1 cellular context compared by ENCODE assay signal in the genomic region with DNA sequence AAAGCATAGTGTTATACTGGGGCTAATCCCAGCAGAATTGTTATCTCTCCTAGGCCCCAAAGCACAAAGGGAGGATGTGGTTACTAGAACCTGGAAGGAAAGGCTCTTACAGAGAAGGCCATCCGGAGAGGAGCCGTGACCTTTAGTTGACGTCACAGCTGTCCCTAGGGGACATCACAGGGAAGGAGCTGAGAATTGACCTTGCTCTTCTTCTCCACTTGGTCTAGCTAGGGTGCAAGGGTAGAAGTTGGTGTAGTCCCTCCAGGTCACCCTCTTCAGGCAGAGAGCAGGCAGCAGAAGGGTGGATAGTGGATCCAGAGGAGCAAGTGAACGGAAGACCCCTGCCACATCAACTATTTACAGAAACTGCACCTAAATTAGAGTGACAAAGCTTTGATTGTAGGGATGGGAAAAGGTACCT.
TF ChIP-seq lines count a peak whose summit lies in the region.

No MANE protein-coding gene starts in this region.

TF ChIP-seq in K562, 482 proteins besides CTCF, POLR2A, EP300 and RAD21 (continued from another document and continues in another):
- TF ChIP-seq, protein P1, sequence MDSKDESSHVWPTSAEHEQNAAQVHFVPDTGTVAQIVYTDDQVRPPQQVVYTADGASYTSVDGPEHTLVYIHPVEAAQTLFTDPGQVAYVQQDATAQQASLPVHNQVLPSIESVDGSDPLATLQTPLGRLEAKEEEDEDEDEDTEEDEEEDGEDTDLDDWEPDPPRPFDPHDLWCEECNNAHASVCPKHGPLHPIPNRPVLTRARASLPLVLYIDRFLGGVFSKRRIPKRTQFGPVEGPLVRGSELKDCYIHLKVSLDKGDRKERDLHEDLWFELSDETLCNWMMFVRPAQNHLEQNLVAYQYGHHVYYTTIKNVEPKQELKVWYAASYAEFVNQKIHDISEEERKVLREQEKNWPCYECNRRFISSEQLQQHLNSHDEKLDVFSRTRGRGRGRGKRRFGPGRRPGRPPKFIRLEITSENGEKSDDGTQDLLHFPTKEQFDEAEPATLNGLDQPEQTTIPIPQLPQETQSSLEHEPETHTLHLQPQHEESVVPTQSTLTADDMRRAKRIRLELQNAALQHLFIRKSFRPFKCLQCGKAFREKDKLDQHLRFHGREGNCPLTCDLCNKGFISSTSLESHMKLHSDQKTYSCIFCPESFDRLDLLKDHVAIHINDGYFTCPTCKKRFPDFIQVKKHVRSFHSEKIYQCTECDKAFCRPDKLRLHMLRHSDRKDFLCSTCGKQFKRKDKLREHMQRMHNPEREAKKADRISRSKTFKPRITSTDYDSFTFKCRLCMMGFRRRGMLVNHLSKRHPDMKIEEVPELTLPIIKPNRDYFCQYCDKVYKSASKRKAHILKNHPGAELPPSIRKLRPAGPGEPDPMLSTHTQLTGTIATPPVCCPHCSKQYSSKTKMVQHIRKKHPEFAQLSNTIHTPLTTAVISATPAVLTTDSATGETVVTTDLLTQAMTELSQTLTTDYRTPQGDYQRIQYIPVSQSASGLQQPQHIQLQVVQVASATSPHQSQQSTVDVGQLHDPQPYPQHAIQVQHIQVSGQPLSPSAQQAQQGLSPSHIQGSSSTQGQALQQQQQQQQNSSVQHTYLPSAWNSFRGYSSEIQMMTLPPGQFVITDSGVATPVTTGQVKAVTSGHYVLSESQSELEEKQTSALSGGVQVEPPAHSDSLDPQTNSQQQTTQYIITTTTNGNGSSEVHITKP (IDR thresholded peaks at IDR 0.05; ENCODE audit: partially characterized antibody), result no peak
- TF ChIP-seq, protein P2, sequence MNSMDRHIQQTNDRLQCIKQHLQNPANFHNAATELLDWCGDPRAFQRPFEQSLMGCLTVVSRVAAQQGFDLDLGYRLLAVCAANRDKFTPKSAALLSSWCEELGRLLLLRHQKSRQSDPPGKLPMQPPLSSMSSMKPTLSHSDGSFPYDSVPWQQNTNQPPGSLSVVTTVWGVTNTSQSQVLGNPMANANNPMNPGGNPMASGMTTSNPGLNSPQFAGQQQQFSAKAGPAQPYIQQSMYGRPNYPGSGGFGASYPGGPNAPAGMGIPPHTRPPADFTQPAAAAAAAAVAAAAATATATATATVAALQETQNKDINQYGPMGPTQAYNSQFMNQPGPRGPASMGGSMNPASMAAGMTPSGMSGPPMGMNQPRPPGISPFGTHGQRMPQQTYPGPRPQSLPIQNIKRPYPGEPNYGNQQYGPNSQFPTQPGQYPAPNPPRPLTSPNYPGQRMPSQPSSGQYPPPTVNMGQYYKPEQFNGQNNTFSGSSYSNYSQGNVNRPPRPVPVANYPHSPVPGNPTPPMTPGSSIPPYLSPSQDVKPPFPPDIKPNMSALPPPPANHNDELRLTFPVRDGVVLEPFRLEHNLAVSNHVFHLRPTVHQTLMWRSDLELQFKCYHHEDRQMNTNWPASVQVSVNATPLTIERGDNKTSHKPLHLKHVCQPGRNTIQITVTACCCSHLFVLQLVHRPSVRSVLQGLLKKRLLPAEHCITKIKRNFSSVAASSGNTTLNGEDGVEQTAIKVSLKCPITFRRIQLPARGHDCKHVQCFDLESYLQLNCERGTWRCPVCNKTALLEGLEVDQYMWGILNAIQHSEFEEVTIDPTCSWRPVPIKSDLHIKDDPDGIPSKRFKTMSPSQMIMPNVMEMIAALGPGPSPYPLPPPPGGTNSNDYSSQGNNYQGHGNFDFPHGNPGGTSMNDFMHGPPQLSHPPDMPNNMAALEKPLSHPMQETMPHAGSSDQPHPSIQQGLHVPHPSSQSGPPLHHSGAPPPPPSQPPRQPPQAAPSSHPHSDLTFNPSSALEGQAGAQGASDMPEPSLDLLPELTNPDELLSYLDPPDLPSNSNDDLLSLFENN (IDR thresholded peaks at IDR 0.05; ENCODE audit: low read depth in 2 of 2, low read length in 2 of 2), result no peak
- TF ChIP-seq ZNF239 (CRISPR knock-in tag; IDR thresholded peaks at IDR 0.05) (no peak), HDAC3 (IDR thresholded peaks at IDR 0.05; ENCODE audit: borderline replicate concordance, partially characterized antibody) (no peak), ZNF695 (CRISPR knock-in tag; IDR thresholded peaks at IDR 0.05) (no peak), KLF13 (tag; IDR thresholded peaks at IDR 0.05; ENCODE audit: borderline replicate concordance, low read depth) (no peak), POLR3G (IDR thresholded peaks at IDR 0.05; ENCODE audit: extremely low read depth, insufficient read length, insufficient replicate concordance) (no peak), RNF2 (IDR thresholded peaks at IDR 0.05) (peak; percentile 56; the same call in 1 of the 2 replicates), GABPB1 (CRISPR knock-in tag; IDR thresholded peaks at IDR 0.05) (peak; percentile 87), NUFIP1 (IDR thresholded peaks at IDR 0.05; ENCODE audit: partially characterized antibody) (no peak), YY1 (IDR thresholded peaks at IDR 0.05; ENCODE audit: borderline replicate concordance in 1 of 3, control insufficient read depth in 1 of 3, extremely low read depth in 1 of 3, insufficient read depth in 3 of 3, insufficient read length in 1 of 3, insufficient replicate concordance in 2 of 3, low read depth in 1 of 3, low read length in 2 of 3) (no peak), NRF1 (conservative IDR thresholded peaks at IDR 0.05 in 1 of 2, IDR thresholded peaks at IDR 0.05 in 1 of 2) (no peak), CHD1 (IDR thresholded peaks at IDR 0.05; ENCODE audit: low read length) (no peak), RCOR1 (IDR thresholded peaks at IDR 0.05; ENCODE audit: borderline replicate concordance in 1 of 2, low read depth in 2 of 2, low read length in 2 of 2) (peak in 1 of 2 experiments; percentile 81; a peak in 2 of 4 replicates), ETV1 (tag; conservative IDR thresholded peaks at IDR 0.05; ENCODE audit: low read depth) (peak; percentile 96), ILF3 (IDR thresholded peaks at IDR 0.05; ENCODE audit: borderline replicate concordance) (no peak), FUS (optimal IDR thresholded peaks at IDR 0.05; ENCODE audit: low read depth, low read length) (no peak), RBM25 (IDR thresholded peaks at IDR 0.05; ENCODE audit: low read depth, low read length, severe bottlenecking) (no peak), MTA1 (IDR thresholded peaks at IDR 0.05; ENCODE audit: borderline replicate concordance) (0 out of 2 replicates have a peak, but pooled peaks have one; percentile 34), HCFC1 (IDR thresholded peaks at IDR 0.05; ENCODE audit: low read depth, low read length) (no peak), NR2C2 (CRISPR knock-in tag; IDR thresholded peaks at IDR 0.05) (peak; percentile 92), NR2C2 (tag; IDR thresholded peaks at IDR 0.05) (peak; percentile 93), SREBF1 (IDR thresholded peaks at IDR 0.05; ENCODE audit: borderline replicate concordance, low read depth, low read length) (no peak), TAF15 (IDR thresholded peaks at IDR 0.05; ENCODE audit: low read depth, low read length) (no peak), ZNF232 (CRISPR knock-in tag; IDR thresholded peaks at IDR 0.05) (no peak), COPS2 (conservative IDR thresholded peaks at IDR 0.05) (no peak), ZNF354B (CRISPR knock-in tag; IDR thresholded peaks at IDR 0.05) (no peak), SMARCE1 (IDR thresholded peaks at IDR 0.05) (peak; percentile 71), ZKSCAN1 (IDR thresholded peaks at IDR 0.05; ENCODE audit: low read depth, low read length) (no peak), LARP7 (IDR thresholded peaks at IDR 0.05) (no peak), ETV5 (CRISPR knock-in tag; IDR thresholded peaks at IDR 0.05; ENCODE audit: low read depth) (peak; percentile 90), ZNF79 (CRISPR knock-in tag; IDR thresholded peaks at IDR 0.05; ENCODE audit: low read depth) (no peak), CREBBP (IDR thresholded peaks at IDR 0.05; ENCODE audit: low read depth, low read length) (no peak), CBFA2T2 (conservative IDR thresholded peaks at IDR 0.05) (no peak), DNMT1 (IDR thresholded peaks at IDR 0.05) (no peak)
- TF ChIP-seq, protein P3, sequence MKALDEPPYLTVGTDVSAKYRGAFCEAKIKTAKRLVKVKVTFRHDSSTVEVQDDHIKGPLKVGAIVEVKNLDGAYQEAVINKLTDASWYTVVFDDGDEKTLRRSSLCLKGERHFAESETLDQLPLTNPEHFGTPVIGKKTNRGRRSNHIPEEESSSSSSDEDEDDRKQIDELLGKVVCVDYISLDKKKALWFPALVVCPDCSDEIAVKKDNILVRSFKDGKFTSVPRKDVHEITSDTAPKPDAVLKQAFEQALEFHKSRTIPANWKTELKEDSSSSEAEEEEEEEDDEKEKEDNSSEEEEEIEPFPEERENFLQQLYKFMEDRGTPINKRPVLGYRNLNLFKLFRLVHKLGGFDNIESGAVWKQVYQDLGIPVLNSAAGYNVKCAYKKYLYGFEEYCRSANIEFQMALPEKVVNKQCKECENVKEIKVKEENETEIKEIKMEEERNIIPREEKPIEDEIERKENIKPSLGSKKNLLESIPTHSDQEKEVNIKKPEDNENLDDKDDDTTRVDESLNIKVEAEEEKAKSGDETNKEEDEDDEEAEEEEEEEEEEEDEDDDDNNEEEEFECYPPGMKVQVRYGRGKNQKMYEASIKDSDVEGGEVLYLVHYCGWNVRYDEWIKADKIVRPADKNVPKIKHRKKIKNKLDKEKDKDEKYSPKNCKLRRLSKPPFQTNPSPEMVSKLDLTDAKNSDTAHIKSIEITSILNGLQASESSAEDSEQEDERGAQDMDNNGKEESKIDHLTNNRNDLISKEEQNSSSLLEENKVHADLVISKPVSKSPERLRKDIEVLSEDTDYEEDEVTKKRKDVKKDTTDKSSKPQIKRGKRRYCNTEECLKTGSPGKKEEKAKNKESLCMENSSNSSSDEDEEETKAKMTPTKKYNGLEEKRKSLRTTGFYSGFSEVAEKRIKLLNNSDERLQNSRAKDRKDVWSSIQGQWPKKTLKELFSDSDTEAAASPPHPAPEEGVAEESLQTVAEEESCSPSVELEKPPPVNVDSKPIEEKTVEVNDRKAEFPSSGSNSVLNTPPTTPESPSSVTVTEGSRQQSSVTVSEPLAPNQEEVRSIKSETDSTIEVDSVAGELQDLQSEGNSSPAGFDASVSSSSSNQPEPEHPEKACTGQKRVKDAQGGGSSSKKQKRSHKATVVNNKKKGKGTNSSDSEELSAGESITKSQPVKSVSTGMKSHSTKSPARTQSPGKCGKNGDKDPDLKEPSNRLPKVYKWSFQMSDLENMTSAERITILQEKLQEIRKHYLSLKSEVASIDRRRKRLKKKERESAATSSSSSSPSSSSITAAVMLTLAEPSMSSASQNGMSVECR (CRISPR knock-in tag; IDR thresholded peaks at IDR 0.05), result no peak
- TF ChIP-seq, protein P4, sequence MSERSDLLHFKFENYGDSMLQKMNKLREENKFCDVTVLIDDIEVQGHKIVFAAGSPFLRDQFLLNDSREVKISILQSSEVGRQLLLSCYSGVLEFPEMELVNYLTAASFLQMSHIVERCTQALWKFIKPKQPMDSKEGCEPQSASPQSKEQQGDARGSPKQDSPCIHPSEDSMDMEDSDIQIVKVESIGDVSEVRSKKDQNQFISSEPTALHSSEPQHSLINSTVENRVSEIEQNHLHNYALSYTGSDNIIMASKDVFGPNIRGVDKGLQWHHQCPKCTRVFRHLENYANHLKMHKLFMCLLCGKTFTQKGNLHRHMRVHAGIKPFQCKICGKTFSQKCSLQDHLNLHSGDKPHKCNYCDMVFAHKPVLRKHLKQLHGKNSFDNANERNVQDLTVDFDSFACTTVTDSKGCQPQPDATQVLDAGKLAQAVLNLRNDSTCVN (CRISPR knock-in tag; IDR thresholded peaks at IDR 0.05), result no peak
- TF ChIP-seq, protein P5, sequence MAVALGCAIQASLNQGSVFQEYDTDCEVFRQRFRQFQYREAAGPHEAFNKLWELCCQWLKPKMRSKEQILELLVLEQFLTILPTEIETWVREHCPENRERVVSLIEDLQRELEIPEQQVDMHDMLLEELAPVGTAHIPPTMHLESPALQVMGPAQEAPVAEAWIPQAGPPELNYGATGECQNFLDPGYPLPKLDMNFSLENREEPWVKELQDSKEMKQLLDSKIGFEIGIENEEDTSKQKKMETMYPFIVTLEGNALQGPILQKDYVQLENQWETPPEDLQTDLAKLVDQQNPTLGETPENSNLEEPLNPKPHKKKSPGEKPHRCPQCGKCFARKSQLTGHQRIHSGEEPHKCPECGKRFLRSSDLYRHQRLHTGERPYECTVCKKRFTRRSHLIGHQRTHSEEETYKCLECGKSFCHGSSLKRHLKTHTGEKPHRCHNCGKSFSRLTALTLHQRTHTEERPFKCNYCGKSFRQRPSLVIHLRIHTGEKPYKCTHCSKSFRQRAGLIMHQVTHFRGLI (CRISPR knock-in tag; IDR thresholded peaks at IDR 0.05), result no peak
- TF ChIP-seq, protein P6, sequence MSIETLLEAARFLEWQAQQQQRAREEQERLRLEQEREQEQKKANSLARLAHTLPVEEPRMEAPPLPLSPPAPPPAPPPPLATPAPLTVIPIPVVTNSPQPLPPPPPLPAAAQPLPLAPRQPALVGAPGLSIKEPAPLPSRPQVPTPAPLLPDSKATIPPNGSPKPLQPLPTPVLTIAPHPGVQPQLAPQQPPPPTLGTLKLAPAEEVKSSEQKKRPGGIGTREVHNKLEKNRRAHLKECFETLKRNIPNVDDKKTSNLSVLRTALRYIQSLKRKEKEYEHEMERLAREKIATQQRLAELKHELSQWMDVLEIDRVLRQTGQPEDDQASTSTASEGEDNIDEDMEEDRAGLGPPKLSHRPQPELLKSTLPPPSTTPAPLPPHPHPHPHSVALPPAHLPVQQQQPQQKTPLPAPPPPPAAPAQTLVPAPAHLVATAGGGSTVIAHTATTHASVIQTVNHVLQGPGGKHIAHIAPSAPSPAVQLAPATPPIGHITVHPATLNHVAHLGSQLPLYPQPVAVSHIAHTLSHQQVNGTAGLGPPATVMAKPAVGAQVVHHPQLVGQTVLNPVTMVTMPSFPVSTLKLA (conservative IDR thresholded peaks at IDR 0.05), result no peak
- TF ChIP-seq, protein P7, sequence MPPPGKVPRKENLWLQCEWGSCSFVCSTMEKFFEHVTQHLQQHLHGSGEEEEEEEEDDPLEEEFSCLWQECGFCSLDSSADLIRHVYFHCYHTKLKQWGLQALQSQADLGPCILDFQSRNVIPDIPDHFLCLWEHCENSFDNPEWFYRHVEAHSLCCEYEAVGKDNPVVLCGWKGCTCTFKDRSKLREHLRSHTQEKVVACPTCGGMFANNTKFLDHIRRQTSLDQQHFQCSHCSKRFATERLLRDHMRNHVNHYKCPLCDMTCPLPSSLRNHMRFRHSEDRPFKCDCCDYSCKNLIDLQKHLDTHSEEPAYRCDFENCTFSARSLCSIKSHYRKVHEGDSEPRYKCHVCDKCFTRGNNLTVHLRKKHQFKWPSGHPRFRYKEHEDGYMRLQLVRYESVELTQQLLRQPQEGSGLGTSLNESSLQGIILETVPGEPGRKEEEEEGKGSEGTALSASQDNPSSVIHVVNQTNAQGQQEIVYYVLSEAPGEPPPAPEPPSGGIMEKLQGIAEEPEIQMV (tag; conservative IDR thresholded peaks at IDR 0.05; ENCODE audit: low read depth), result no peak
- TF ChIP-seq, protein P8, sequence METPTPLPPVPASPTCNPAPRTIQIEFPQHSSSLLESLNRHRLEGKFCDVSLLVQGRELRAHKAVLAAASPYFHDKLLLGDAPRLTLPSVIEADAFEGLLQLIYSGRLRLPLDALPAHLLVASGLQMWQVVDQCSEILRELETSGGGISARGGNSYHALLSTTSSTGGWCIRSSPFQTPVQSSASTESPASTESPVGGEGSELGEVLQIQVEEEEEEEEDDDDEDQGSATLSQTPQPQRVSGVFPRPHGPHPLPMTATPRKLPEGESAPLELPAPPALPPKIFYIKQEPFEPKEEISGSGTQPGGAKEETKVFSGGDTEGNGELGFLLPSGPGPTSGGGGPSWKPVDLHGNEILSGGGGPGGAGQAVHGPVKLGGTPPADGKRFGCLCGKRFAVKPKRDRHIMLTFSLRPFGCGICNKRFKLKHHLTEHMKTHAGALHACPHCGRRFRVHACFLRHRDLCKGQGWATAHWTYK (CRISPR knock-in tag; IDR thresholded peaks at IDR 0.05), result no peak
